15 cellular contexts compared by ENCODE assay signal in the genomic region with DNA sequence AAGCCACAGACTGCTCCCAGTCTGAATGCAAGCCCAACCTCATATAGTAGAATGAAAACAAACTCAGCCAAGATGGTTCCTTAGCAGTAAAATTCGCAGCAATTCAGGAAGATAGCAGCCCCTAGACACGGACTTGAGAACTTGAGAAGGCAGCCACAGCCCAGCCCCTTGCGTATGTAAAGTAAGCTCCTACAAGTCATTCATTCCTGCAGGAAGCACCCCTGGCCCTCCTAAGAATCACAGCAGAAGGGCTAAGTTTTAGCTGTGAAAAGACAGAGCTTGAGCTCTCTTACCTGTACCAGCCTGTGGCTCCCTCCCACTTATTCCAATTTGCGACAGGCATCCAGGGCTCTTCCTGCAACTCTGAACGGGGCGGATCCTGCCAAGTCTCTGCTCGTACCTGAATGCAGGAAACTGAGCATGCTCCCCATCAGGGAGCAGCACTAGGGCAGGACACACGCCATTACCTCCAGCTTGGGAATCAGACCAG.
DNase-seq lines count a peak whose midpoint lies in the region; ATAC-seq lines count a peak whose summit lies in the region.
"Had no signal": no experiment of that assay in that cellular context is flagged by ENCODE, and none has a peak within 500 bp of the region (broad histone marks: within the 10 kb centered on the region; RNA-seq: fewer than 3 reads in every experiment).

No MANE protein-coding gene starts in this region.

- no peaks in the 10 kb centered on the region for H3K36me3 Mint-ChIP-seq in activated CD4-positive, alpha-beta T cell treated with anti-CD3 and anti-CD28 coated beads, Interleukin-2, amount 10 ng/mL, durations not matched to agents 24 days and 14 days (ENCODE audit: low read depth)
- no peaks in the 10 kb centered on the region for H3K36me3 Mint-ChIP-seq in activated CD8-positive, alpha-beta memory T cell treated with anti-CD3 and anti-CD28 coated beads, Interleukin-2, amount 10 ng/mL, durations not matched to agents 7 days and 5 days
- H3K36me3 Mint-ChIP-seq: IgD-negative memory B cell had no signal

- no peaks in the 10 kb centered on the region for H3K4me1 Mint-ChIP-seq in activated CD4-positive, alpha-beta T cell treated with anti-CD3 and anti-CD28 coated beads, Interleukin-2, amount 10 ng/mL, durations not matched to agents 24 days and 14 days
- no peaks in the 10 kb centered on the region for H3K4me1 Mint-ChIP-seq in activated CD8-positive, alpha-beta memory T cell treated with anti-CD3 and anti-CD28 coated beads, Interleukin-2, amount 10 ng/mL, durations not matched to agents 7 days and 5 days
- H3K4me1 Mint-ChIP-seq: IgD-negative memory B cell had no signal

- peak; percentile 97 for ATAC-seq in esophagus mucosa
- no peak for ATAC-seq in activated CD4-positive, CD25-positive, alpha-beta regulatory T cell treated with anti-CD3 and anti-CD28 coated beads, Interleukin-2, amount 50 U/mL, for 24 hours
- no peak for ATAC-seq in activated CD8-positive, alpha-beta memory T cell treated with anti-CD3 and anti-CD28 coated beads, Interleukin-2, amount 10 ng/mL, durations not matched to agents 7 days and 5 days
- ATAC-seq in HG03432 (IDR thresholded peaks at IDR 0.05; ENCODE audit: unreplicated experiment) = no peak

- H3K27me3 ChIP-seq in mucosa of rectum (ENCODE audit: control insufficient read depth in 2 of 2, insufficient read depth in 2 of 2, low read length in 2 of 2) = no peaks in the 10 kb centered on the region
- H3K27me3 ChIP-seq: ovary had no signal

- no peaks in the 10 kb centered on the region for H3K9me3 Mint-ChIP-seq in activated CD4-positive, alpha-beta T cell treated with anti-CD3 and anti-CD28 coated beads, Interleukin-2, amount 10 ng/mL, durations not matched to agents 24 days and 14 days
- H3K9me3 Mint-ChIP-seq in activated CD8-positive, alpha-beta memory T cell treated with anti-CD3 and anti-CD28 coated beads, Interleukin-2, amount 10 ng/mL, durations not matched to agents 7 days and 5 days (ENCODE audit: low read depth) = no peaks in the 10 kb centered on the region

- H3K4me1 ChIP-seq in mucosa of rectum (ENCODE audit: control insufficient read depth in 2 of 2, insufficient read depth in 2 of 2, low read length in 2 of 2) = no peaks in the 10 kb centered on the region

- H3K27ac ChIP-seq in mucosa of rectum (ENCODE audit: low read depth in 2 of 2, low read length in 2 of 2) = peak overlapping the region; percentile 47 to 56
- H3K27ac ChIP-seq: ovary had no signal

- no peak overlapping the region for H3K4me3 Mint-ChIP-seq in activated CD4-positive, alpha-beta T cell treated with anti-CD3 and anti-CD28 coated beads, Interleukin-2, amount 10 ng/mL, durations not matched to agents 24 days and 14 days
- no peak overlapping the region for H3K4me3 Mint-ChIP-seq in activated CD8-positive, alpha-beta memory T cell treated with anti-CD3 and anti-CD28 coated beads, Interleukin-2, amount 10 ng/mL, durations not matched to agents 7 days and 5 days
- H3K4me3 Mint-ChIP-seq: IgD-negative memory B cell had no signal

- no peaks in the 10 kb centered on the region for H3K27me3 Mint-ChIP-seq in activated CD4-positive, alpha-beta T cell treated with anti-CD3 and anti-CD28 coated beads, Interleukin-2, amount 10 ng/mL, durations not matched to agents 24 days and 14 days
- H3K27me3 Mint-ChIP-seq in activated CD8-positive, alpha-beta memory T cell treated with anti-CD3 and anti-CD28 coated beads, Interleukin-2, amount 10 ng/mL, durations not matched to agents 7 days and 5 days = no peaks in the 10 kb centered on the region
- H3K27me3 Mint-ChIP-seq: IgD-negative memory B cell had no signal

- peak overlapping the region in 1 of 2 donors; percentile 46 for H3K9ac ChIP-seq in mucosa of rectum (ENCODE audit: low read depth in 1 of 2, low read length in 2 of 2)

- CTCF ChIA-PET in activated CD8-positive, alpha-beta memory T cell treated with anti-CD3 and anti-CD28 coated beads, Interleukin-2, amount 10 ng/mL, durations not matched to agents 7 days and 5 days (lab: Charles Lee) = no interaction called here

- no peak overlapping the region for H3K27ac Mint-ChIP-seq in activated CD4-positive, alpha-beta T cell treated with anti-CD3 and anti-CD28 coated beads, Interleukin-2, amount 10 ng/mL, durations not matched to agents 24 days and 14 days
- no peak overlapping the region for H3K27ac Mint-ChIP-seq in activated CD8-positive, alpha-beta memory T cell treated with anti-CD3 and anti-CD28 coated beads, Interleukin-2, amount 10 ng/mL, durations not matched to agents 7 days and 5 days
- H3K27ac Mint-ChIP-seq: IgD-negative memory B cell had no signal

- peak; percentile 25 for DNase-seq in DMS153 treated with DMSO at 0.1 percent for 48 hours (lab: John Stamatoyannopoulos, UW; ENCODE audit: unreplicated experiment)
- DNase-seq in NCI-H69 (lab: John Stamatoyannopoulos, UW) = peak; percentile 12
- no peak for DNase-seq in activated CD4-positive, alpha-beta T cell treated with anti-CD3 and anti-CD28 coated beads, Interleukin-2, amount 10 ng/mL, durations not matched to agents 24 days and 14 days
- DNase-seq in activated CD8-positive, alpha-beta memory T cell treated with anti-CD3 and anti-CD28 coated beads, Interleukin-2, amount 10 ng/mL, durations not matched to agents 7 days and 5 days = no peak
- DNase-seq: aorta; EL; left cardiac atrium; NCI-H2107; ovary; stimulated activated CD4-positive, alpha-beta T cell treated with anti-CD3 and anti-CD28 coated beads, Interleukin-4, amount 100 ng/mL, for 24 hours had no signal

- intact Hi-C loops in activated CD4-positive, alpha-beta T cell treated with anti-CD3 and anti-CD28 coated beads, Interleukin-2, amount 10 ng/mL, durations not matched to agents 24 days and 14 days (cut with micrococcal nuclease) = no loop called here

- H3K36me3 ChIP-seq in mucosa of rectum (ENCODE audit: control insufficient read depth in 2 of 2, insufficient read depth in 2 of 2, low read length in 2 of 2) = no peaks in the 10 kb centered on the region
- H3K36me3 ChIP-seq: ovary had no signal

- peak overlapping the region; percentile 60 for H3K4me3 ChIP-seq in mucosa of rectum (ENCODE audit: low read length in 2 of 2)
- H3K4me3 ChIP-seq: ovary had no signal

- no peaks in the 10 kb centered on the region for H3K9me3 ChIP-seq in mucosa of rectum (ENCODE audit: control insufficient read depth in 2 of 2, low read length in 2 of 2)
- H3K9me3 ChIP-seq: ovary had no signal

Comparison
In these comparisons a context has a peak if more than half of its experiments do, and no peak if none do; other contexts are left out.
1. DNase-seq: peak in DMS153 treated with DMSO at 0.1 percent for 48 hours (single experiment) and NCI-H69 (single experiment); none in activated CD4-positive, alpha-beta T cell treated with anti-CD3 and anti-CD28 coated beads, Interleukin-2, amount 10 ng/mL, durations not matched to agents 24 days and 14 days (single experiment) and activated CD8-positive, alpha-beta memory T cell treated with anti-CD3 and anti-CD28 coated beads, Interleukin-2, amount 10 ng/mL, durations not matched to agents 7 days and 5 days (single experiment).